ENCODE assay signal across 13 cellular contexts in genomic region chr4:102554988-102555387, GRCh38.
"Had no signal": no experiment of that assay in that cellular context is flagged by ENCODE, and none has a peak within 500 bp of the region (broad histone marks: within the 10 kb centered on the region; RNA-seq: fewer than 3 reads in every experiment).

No MANE protein-coding gene starts in this region.

- H3K36me3 ChIP-seq: prostate gland, right lobe of liver, thoracic aorta, upper lobe of right lung had no signal

- H3K4me3 ChIP-seq: hepatocyte, prostate gland, right lobe of liver, thoracic aorta, upper lobe of right lung had no signal

- H3K4me1 ChIP-seq: prostate gland had no signal

- H3K27me3 ChIP-seq: hepatocyte, right lobe of liver, upper lobe of right lung had no signal

- H3K27ac ChIP-seq: hepatocyte, prostate gland, right lobe of liver, thoracic aorta, upper lobe of right lung had no signal

- H2AFZ ChIP-seq: hepatocyte had no signal

- H3K9me3 ChIP-seq: prostate gland, right lobe of liver, thoracic aorta, upper lobe of right lung had no signal

- H3K4me2 ChIP-seq: hepatocyte had no signal

- DNase-seq: activated CD4-positive, alpha-beta T cell treated with anti-CD3 and anti-CD28 coated beads, Interleukin-2, amount 50 U/mL, for 1 hour; activated CD8-positive, alpha-beta memory T cell treated with anti-CD3 and anti-CD28 coated beads, Interleukin-2, amount 50 U/mL, for 4 hours; activated naive CD4-positive, alpha-beta T cell treated with anti-CD3 and anti-CD28 coated beads for 36 hours; activated T-cell treated with anti-CD3 and anti-CD28 coated beads, Interleukin-2, amount 50 U/mL, for 4 hours; cortex of kidney; right lobe of liver; stimulated activated CD4-positive, alpha-beta T cell treated with anti-CD3 and anti-CD28 coated beads, Interleukin-4, amount 100 ng/mL, for 4 hours; T-helper 1 cell; T-helper 9 cell; upper lobe of right lung had no signal
